In genomic region chrX:103776586-103776985, GRCh38 we compare ENCODE assay signal across 20 cellular contexts. TPM values are rescaled to one million over a fixed set of nuclear protein-coding genes. Genes with fewer than 3 reads are reported as not detected.
A peak's percentile ranks its signal among the peaks of the same experiment; 100 is the strongest.
DNase-seq lines count a peak whose midpoint lies in the region; ATAC-seq and TF ChIP-seq lines count a peak whose summit lies in the region.
"Had no signal": no experiment of that assay in that cellular context is flagged by ENCODE, and none has a peak within 500 bp of the region (broad histone marks: within the 10 kb centered on the region; RNA-seq: fewer than 3 reads in every experiment).

PLP1 (plus strand) TSS chrX:103776840; CDS start chrX:103776996, 156 bp downstream.

- H3K36me3 ChIP-seq in neuronal stem cell (replicated peaks in 1 of 2; ENCODE audit: control insufficient read depth in 2 of 2, insufficient read depth in 2 of 2, low read length in 2 of 2), result no peaks in the 10 kb centered on the region
- H3K36me3 ChIP-seq in BE2C, result no peaks in the 10 kb centered on the region
- H3K36me3 ChIP-seq: MG63 had no signal

- in situ Hi-C loops in SK-MEL-5 (cut with HindIII; ENCODE audit: low pct_unique_long_range_greater_than_20kb, low sequenced_read_pairs), result no loop called here
- in situ Hi-C loops in KBM-7 (cut with MboI; ENCODE audit: low pct_unique_long_range_greater_than_20kb, low sequenced_read_pairs), result no loop called here

- no peak within 1 kb of the TSS for H2BK12ac ChIP-seq in neuronal stem cell (ENCODE audit: low read length)

- H2BK5ac ChIP-seq in neuronal stem cell (ENCODE audit: low read length), result no peak within 1 kb of the TSS

- H3K27ac ChIP-seq in right cardiac atrium (ENCODE audit: low read length) (no peak within 1 kb of the TSS), neuronal stem cell (replicated peaks; ENCODE audit: low read length) (peak within 1 kb of the TSS; percentile 37)
- H3K27ac ChIP-seq: psoas muscle had no signal

- H2BK120ac ChIP-seq in neuronal stem cell (ENCODE audit: low read depth, low read length), result no peak within 1 kb of the TSS

- H3K27me3 ChIP-seq in right cardiac atrium (ENCODE audit: control insufficient read depth, insufficient read depth) (no peaks in the 10 kb centered on the region), neuronal stem cell (ENCODE audit: control insufficient read depth in 3 of 3, insufficient read depth in 3 of 3, low read depth in 1 of 3, low read length in 3 of 3) (peaks cover 0 to 10% (median 0%) of the 10 kb centered on the region in 3 experiments), BE2C (no peaks in the 10 kb centered on the region)
- H3K27me3 ChIP-seq: MG63 had no signal

- H3K18ac ChIP-seq in neuronal stem cell (ENCODE audit: low read length), result peak within 1 kb of the TSS; percentile 6

- intact Hi-C loops in right cardiac atrium (cut with DNase I), result loop anchor here in 1 of 4 donors (10.0 kb wide), 1 partner anchor 82 kb away; no protein-coding TSS in a partner anchor

- WGBS in right cardiac atrium, result 69% methylated on average over 3 of the region's 3 CpGs
- no CpG with 5 or more reads among the region's 3 CpGs for WGBS in neuronal stem cell (ENCODE audit: extremely low coverage in 2 of 2, insufficient read length in 2 of 2, insufficient replicate concordance in 1 of 2), 2 donors

- H2AFZ ChIP-seq in neuronal stem cell (ENCODE audit: low read length), result peak within 1 kb of the TSS; percentile 51

- H3K4me1 ChIP-seq in right cardiac atrium (ENCODE audit: control insufficient read depth, insufficient read depth, low read length) (no peaks in the 10 kb centered on the region), neuronal stem cell (ENCODE audit: control insufficient read depth in 2 of 2, insufficient read depth in 1 of 2, low read depth in 1 of 2, low read length in 2 of 2) (peaks cover 24 to 26% of the 10 kb centered on the region in 2 donors), BE2C (no peaks in the 10 kb centered on the region)
- H3K4me1 ChIP-seq: psoas muscle had no signal

- no peak within 1 kb of the TSS for H2BK15ac ChIP-seq in neuronal stem cell (ENCODE audit: low read length)

- H3K4me3 ChIP-seq in right cardiac atrium (ENCODE audit: low read length) (no peak within 1 kb of the TSS), neuronal stem cell (ENCODE audit: low read length in 2 of 2) (peak within 1 kb of the TSS; percentile 35 to 76), BE2C (ENCODE audit: low read depth, low read length) (no peak within 1 kb of the TSS)
- H3K4me3 ChIP-seq: MG63, psoas muscle had no signal

- ATAC-seq in right cardiac atrium, result no peak
- ATAC-seq: psoas muscle had no signal

- H3K9ac ChIP-seq in neuronal stem cell (ENCODE audit: low read depth, low read length, poor library complexity), result peak within 1 kb of the TSS; percentile 46

- no peak within 1 kb of the TSS for H3K4ac ChIP-seq in neuronal stem cell (ENCODE audit: low read length)

- peak within 1 kb of the TSS; percentile 56 for H3K4me2 ChIP-seq in neuronal stem cell (ENCODE audit: insufficient read depth, low read length, poor library complexity, severe bottlenecking)

- H4K8ac ChIP-seq in neuronal stem cell (ENCODE audit: low read depth, low read length), result no peak within 1 kb of the TSS

- H2AK5ac ChIP-seq in neuronal stem cell (ENCODE audit: low read depth, low read length), result no peak within 1 kb of the TSS

- H3K9me3 ChIP-seq in right cardiac atrium (ENCODE audit: control insufficient read depth, low read length), result no peaks in the 10 kb centered on the region
- H3K9me3 ChIP-seq in neuronal stem cell (replicated peaks in 1 of 2; ENCODE audit: control insufficient read depth in 2 of 2, insufficient read depth in 1 of 2, low read depth in 1 of 2, low read length in 2 of 2), result no peaks in the 10 kb centered on the region
- no peaks in the 10 kb centered on the region for H3K9me3 ChIP-seq in BE2C
- H3K9me3 ChIP-seq: MG63, psoas muscle had no signal

- DNase-seq in COLO829 (ENCODE audit: low spot score) (peak; percentile 82), SK-MEL-5 (ENCODE audit: low read depth, low spot score) (peak; percentile 78), right cardiac atrium (no peak), neuronal stem cell (ENCODE audit: low spot score) (no peak), BE2C (no peak), NCI-H187 treated with DMSO at 0.1 percent for 48 hours (lab: John Stamatoyannopoulos, UW) (no peak), KBM-7 (no peak)
- no peak for DNase-seq in activated T-cell treated with anti-CD3 and anti-CD28 coated beads, Interleukin-2, amount 50 U/mL, for 48 hours
- DNase-seq: CD4-positive, alpha-beta T cell; DND-41; MG63; naive B cell; NCI-H1694; NCI-H510A; psoas muscle; SHP77 treated with DMSO at 0.1 percent for 48 hours; stimulated activated CD4-positive, alpha-beta T cell treated with anti-CD3 and anti-CD28 coated beads, Interleukin-15, amount 100 ng/mL, for 24 hours; stimulated activated naive CD4-positive, alpha-beta T cell; T-helper 2 cell had no signal

- H3K23ac ChIP-seq in neuronal stem cell (ENCODE audit: low read depth, low read length, poor library complexity), result no peak within 1 kb of the TSS

- H3K14ac ChIP-seq in neuronal stem cell (ENCODE audit: low read length), result no peak within 1 kb of the TSS

- no peak within 1 kb of the TSS for H4K91ac ChIP-seq in neuronal stem cell (ENCODE audit: low read depth, low read length, poor library complexity)

- no peaks in the 10 kb centered on the region for H3K79me1 ChIP-seq in neuronal stem cell (ENCODE audit: low read depth, low read length)

- TF ChIP-seq CTCF in BE2C (IDR thresholded peaks at IDR 0.05; ENCODE audit: low read depth, low read length), result no peak

RNA-seq across cellular contexts. Expression of gene PLP1, which starts in this region (rescaled TPM):
- 543 and 547 TPM in 2 replicates for total RNA-seq in SK-MEL-5 (2014; rRNA removed; shearing (Covaris generic))
- polyA plus RNA-seq in SK-MEL-5 (2015; cell fraction: cytosol; rRNA removed), result 343 and 421 TPM in 2 replicates
- polyA plus RNA-seq in SK-MEL-5 (2015; cell fraction: nucleus; rRNA removed), result 621 and 702 TPM in 2 replicates
- 10 to 100 TPM; 14.0 to 33.0 (median 27.4) TPM for total RNA-seq in right cardiac atrium
- 25.9 TPM for polyA plus RNA-seq in right cardiac atrium
- polyA plus RNA-seq in neuronal stem cell (2013, experiment 1 of 2), result 125 TPM
- 126 TPM for polyA plus RNA-seq in neuronal stem cell (2013, experiment 2 of 2)
- polyA plus RNA-seq in BE2C (2012; ENCODE audit: insufficient read depth, insufficient read length, low read depth), result 0.15 TPM
- total RNA-seq: activated CD8-positive, alpha-beta memory T cell treated with anti-CD3 and anti-CD28 coated beads for 36 hours; CD4-positive, alpha-beta T cell had no signal

Comparison
In these comparisons a context has a peak if more than half of its experiments do, and no peak if none do; other contexts are left out.
1. RNA of gene PLP1 (total RNA-seq): 543 to 547 TPM in SK-MEL-5; 14.0 to 33.0 TPM in right cardiac atrium; every median in the first group is over 10 times any median in the second.
2. DNase-seq: peak in COLO829 (single experiment) and SK-MEL-5 (single experiment); none in right cardiac atrium (0 of 3), neuronal stem cell (single experiment), BE2C (single experiment), activated T-cell treated with anti-CD3 and anti-CD28 coated beads, Interleukin-2, amount 50 U/mL, for 48 hours (0 of 2), NCI-H187 treated with DMSO at 0.1 percent for 48 hours (single experiment) and KBM-7 (single experiment).
3. H3K4me3 ChIP-seq: peak in neuronal stem cell (2 of 2); none in right cardiac atrium (single experiment) and BE2C (single experiment).